In genomic region chr3:133167340-133168024, GRCh38 we compare ENCODE assay signal across 21 cellular contexts.
"Had no signal": no experiment of that assay in that cellular context is flagged by ENCODE, and none has a peak within 500 bp of the region (broad histone marks: within the 10 kb centered on the region; RNA-seq: fewer than 3 reads in every experiment).

No MANE protein-coding gene starts in this region.

- H3K4me3 Mint-ChIP-seq: immature natural killer cell; memory B cell; nephron; neural crest cell; stimulated activated naive B cell treated with anti-CD40 and anti-IgM and Interleukin-4, amounts not matched to agents 10 μg/mL and 1 μg/mL and 100 μg/mL, for 72 hours; stimulated activated naive CD8-positive, alpha-beta T cell treated with anti-CD3 and anti-CD28 coated beads, Interleukin-15, Interleukin-2, amounts not matched to agents 100 ng/mL and 50 ng/mL, for 24 hours; type B pancreatic cell had no signal

- H3K36me3 Mint-ChIP-seq: immature natural killer cell; memory B cell; naive thymus-derived CD8-positive, alpha-beta T cell; stimulated activated naive B cell treated with anti-CD40 and anti-IgM and Interleukin-4, amounts not matched to agents 10 μg/mL and 1 μg/mL and 100 μg/mL, for 72 hours; type B pancreatic cell had no signal

- H3K4me1 Mint-ChIP-seq: immature natural killer cell; memory B cell; naive thymus-derived CD8-positive, alpha-beta T cell; neural crest cell; stimulated activated naive B cell treated with anti-CD40 and anti-IgM and Interleukin-4, amounts not matched to agents 10 μg/mL and 1 μg/mL and 100 μg/mL, for 72 hours had no signal

- H3K27me3 Mint-ChIP-seq: memory B cell, type B pancreatic cell had no signal

- H3K9me3 Mint-ChIP-seq: memory B cell; nephron; stimulated activated naive B cell treated with anti-CD40 and anti-IgM and Interleukin-4, amounts not matched to agents 10 μg/mL and 1 μg/mL and 100 μg/mL, for 72 hours; stimulated activated naive CD8-positive, alpha-beta T cell treated with anti-CD3 and anti-CD28 coated beads, Interleukin-15, Interleukin-2, amounts not matched to agents 100 ng/mL and 50 ng/mL, for 24 hours; type B pancreatic cell had no signal

- DNase-seq: heart left ventricle; hypothalamus; immature natural killer cell; left ventricle myocardium inferior; naive thymus-derived CD8-positive, alpha-beta T cell; nucleus accumbens; stimulated activated CD4-positive, alpha-beta T cell treated with anti-CD3 and anti-CD28 coated beads, Interleukin-12 subunit alpha, Interleukin-12 subunit beta, amount 100 ng/mL, for 4 hours; stimulated activated CD4-positive, alpha-beta T cell treated with anti-CD3 and anti-CD28 coated beads, Interleukin-15, amount 100 ng/mL, for 24 hours; stimulated activated CD4-positive, alpha-beta T cell treated with anti-CD3 and anti-CD28 coated beads, Interleukin-2, amount 100 ng/mL, for 24 hours; stimulated activated CD4-positive, alpha-beta T cell treated with anti-CD3 and anti-CD28 coated beads, Interleukin-4, amount 100 ng/mL, for 1 hour; stimulated activated naive B cell treated with anti-CD40 and anti-IgM and Interleukin-4, amounts not matched to agents 10 μg/mL and 1 μg/mL and 100 μg/mL, for 72 hours; substantia nigra; uterus had no signal

- H3K27ac Mint-ChIP-seq: immature natural killer cell; memory B cell; naive thymus-derived CD8-positive, alpha-beta T cell; nephron; stimulated activated naive B cell treated with anti-CD40 and anti-IgM and Interleukin-4, amounts not matched to agents 10 μg/mL and 1 μg/mL and 100 μg/mL, for 72 hours; stimulated activated naive CD8-positive, alpha-beta T cell treated with anti-CD3 and anti-CD28 coated beads, Interleukin-15, Interleukin-2, amounts not matched to agents 100 ng/mL and 50 ng/mL, for 24 hours; type B pancreatic cell had no signal

- ATAC-seq: heart left ventricle; naive thymus-derived CD8-positive, alpha-beta T cell; pancreas; psoas muscle; sciatic nerve; stimulated activated naive B cell treated with anti-CD40 and anti-IgM and Interleukin-4, amounts not matched to agents 10 μg/mL and 1 μg/mL and 100 μg/mL, for 72 hours had no signal
